27 cellular contexts compared by ENCODE assay signal in the genomic region with DNA sequence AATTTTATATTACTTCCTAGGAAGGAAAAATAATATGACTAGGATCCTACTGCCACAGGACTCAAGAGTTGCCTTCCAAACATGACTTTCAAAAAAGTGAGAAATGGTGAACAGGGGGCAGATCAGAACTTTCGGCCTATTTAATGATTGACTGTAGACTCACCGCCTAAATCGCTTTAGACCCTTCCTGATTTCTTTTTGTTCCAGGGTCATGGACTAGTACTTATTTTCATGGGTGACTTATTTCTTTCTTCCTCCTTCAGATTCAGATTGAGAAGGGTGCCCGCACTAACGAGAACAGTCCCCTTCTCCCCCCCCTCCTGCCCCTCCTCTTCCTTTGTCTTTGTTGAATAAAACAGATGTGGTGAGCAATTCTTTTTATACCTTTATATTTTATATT. TPM values are rescaled to one million over a fixed set of nuclear protein-coding genes. Genes with fewer than 3 reads are reported as not detected.
"Had no signal": no experiment of that assay in that cellular context is flagged by ENCODE, and none has a peak within 500 bp of the region (broad histone marks: within the 10 kb centered on the region; RNA-seq: fewer than 3 reads in every experiment).

No MANE protein-coding gene starts in this region.

- H3K36me3 ChIP-seq: gastrocnemius medialis, left lung, ovary, right atrium auricular region, sigmoid colon, tibial artery had no signal

- H3K27ac ChIP-seq: gastrocnemius medialis, left lung, ovary, right atrium auricular region, sigmoid colon, testis, tibial artery had no signal

- H3K4me3 ChIP-seq: gastrocnemius medialis, left lung, mucosa of descending colon, ovary, right atrium auricular region, sigmoid colon, testis, tibial artery had no signal

- H3K4me1 Mint-ChIP-seq: stimulated activated effector memory CD8-positive, alpha-beta T cell treated with anti-CD3 and anti-CD28 coated beads, Interleukin-12 subunit alpha, Interleukin-12 subunit beta, amount 100 ng/mL, for 72 hours had no signal

- H3K4me3 Mint-ChIP-seq: effector memory CD8-positive, alpha-beta T cell; mesothelial cell of epicardium; natural killer cell treated with Interleukin-12 subunit alpha and Interleukin-12 subunit beta and Interleukin-15 and Interleukin-18, amount 100 ng/mL, for 72 hours; stimulated activated effector memory CD8-positive, alpha-beta T cell treated with anti-CD3 and anti-CD28 coated beads, Interleukin-12 subunit alpha, Interleukin-12 subunit beta, amount 100 ng/mL, for 72 hours; type B pancreatic cell had no signal

- H3K9me3 ChIP-seq: gastrocnemius medialis, left lung, mucosa of descending colon, ovary, sigmoid colon, testis, tibial artery had no signal

- DNase-seq: caudate nucleus; cerebellar nuclear complex; cortex of kidney; effector memory CD8-positive, alpha-beta T cell; foreskin fibroblast; gastrocnemius medialis; head of caudate nucleus; left lung; mesenchymal stem cell; mucosa of descending colon; naive B cell; occipital lobe; ovary; sigmoid colon; stimulated activated CD4-positive, alpha-beta T cell treated with anti-CD3 and anti-CD28 coated beads, Interleukin-2, amount 100 ng/mL, for 24 hours; stimulated activated CD4-positive, alpha-beta T cell treated with anti-CD3 and anti-CD28 coated beads, Interleukin-4, amount 100 ng/mL, for 24 hours; stimulated activated naive CD8-positive, alpha-beta T cell treated with anti-CD3 and anti-CD28 coated beads, Interleukin-15, Interleukin-2, amounts not matched to agents 100 U/mL and 50 U/mL, for 24 hours; substantia nigra; testis; tibial artery had no signal

- H3K27me3 ChIP-seq: gastrocnemius medialis, left lung, ovary, right atrium auricular region, sigmoid colon, testis, tibial artery had no signal

- ATAC-seq: effector memory CD8-positive, alpha-beta T cell; gastrocnemius medialis; left lung; mucosa of descending colon; natural killer cell treated with Interleukin-12 subunit alpha and Interleukin-12 subunit beta and Interleukin-15 and Interleukin-18, amount 100 ng/mL, for 72 hours; stimulated activated effector memory CD8-positive, alpha-beta T cell treated with anti-CD3 and anti-CD28 coated beads, Interleukin-12 subunit alpha, Interleukin-12 subunit beta, amount 100 ng/mL, for 72 hours; stimulated activated naive CD8-positive, alpha-beta T cell treated with anti-CD3 and anti-CD28 coated beads, Interleukin-15, Interleukin-2, amounts not matched to agents 100 U/mL and 50 U/mL, for 24 hours had no signal

- H3K9me3 Mint-ChIP-seq: effector memory CD8-positive, alpha-beta T cell; mesothelial cell of epicardium; natural killer cell treated with Interleukin-12 subunit alpha and Interleukin-12 subunit beta and Interleukin-15 and Interleukin-18, amount 100 ng/mL, for 72 hours; stimulated activated effector memory CD8-positive, alpha-beta T cell treated with anti-CD3 and anti-CD28 coated beads, Interleukin-12 subunit alpha, Interleukin-12 subunit beta, amount 100 ng/mL, for 72 hours; type B pancreatic cell had no signal

- H3K27ac Mint-ChIP-seq: effector memory CD8-positive, alpha-beta T cell; mesothelial cell of epicardium; natural killer cell treated with Interleukin-12 subunit alpha and Interleukin-12 subunit beta and Interleukin-15 and Interleukin-18, amount 100 ng/mL, for 72 hours; stimulated activated effector memory CD8-positive, alpha-beta T cell treated with anti-CD3 and anti-CD28 coated beads, Interleukin-12 subunit alpha, Interleukin-12 subunit beta, amount 100 ng/mL, for 72 hours; type B pancreatic cell had no signal

- H3K4me1 ChIP-seq: gastrocnemius medialis, left lung, right atrium auricular region, sigmoid colon, testis had no signal

- H3K36me3 Mint-ChIP-seq: mesothelial cell of epicardium; naive B cell; natural killer cell treated with Interleukin-12 subunit alpha and Interleukin-12 subunit beta and Interleukin-15 and Interleukin-18, amount 100 ng/mL, for 72 hours; stimulated activated effector memory CD8-positive, alpha-beta T cell treated with anti-CD3 and anti-CD28 coated beads, Interleukin-12 subunit alpha, Interleukin-12 subunit beta, amount 100 ng/mL, for 72 hours; type B pancreatic cell had no signal

RNA-seq across cellular contexts. Expression of a gene that starts 54.3 kb away (rescaled TPM):
- total RNA-seq: glomerular endothelial cell, right atrium auricular region, skeletal muscle tissue had no signal
